ENCODE assay signal across 18 cellular contexts in the genomic region with DNA sequence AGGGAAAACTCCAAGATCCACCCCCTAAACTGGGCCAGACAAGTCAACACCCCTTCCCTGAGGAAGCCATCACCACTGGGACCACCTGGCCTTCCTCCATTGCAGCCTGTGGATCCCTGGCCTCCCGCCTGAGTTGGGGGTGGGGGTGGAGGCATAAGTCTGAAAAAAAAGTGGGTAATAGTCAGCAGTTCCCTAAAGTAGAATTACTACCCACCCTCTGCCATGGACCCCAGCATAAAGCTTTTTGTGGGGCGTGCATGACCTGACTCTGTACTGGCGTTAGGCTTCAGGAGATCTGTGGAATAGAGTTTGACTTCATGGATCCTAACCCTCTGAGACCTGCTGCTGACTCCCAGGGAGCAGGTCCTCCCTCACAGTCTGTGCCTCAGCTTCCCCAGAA. TPM values are rescaled to one million over a fixed set of nuclear protein-coding genes. Genes with fewer than 3 reads are reported as not detected.
DNase-seq lines count a peak whose midpoint lies in the region; ATAC-seq and TF ChIP-seq lines count a peak whose summit lies in the region.
"Had no signal": no experiment of that assay in that cellular context is flagged by ENCODE, and none has a peak within 500 bp of the region (broad histone marks: within the 10 kb centered on the region; RNA-seq: fewer than 3 reads in every experiment).

No MANE protein-coding gene starts in this region.

- no peak overlapping the region for H3K18ac ChIP-seq in H9 (ENCODE audit: insufficient read length, low read depth, low read length)

- no peak overlapping the region for H2BK120ac ChIP-seq in H9 (ENCODE audit: low read depth, low read length, poor library complexity, severe bottlenecking)

- no peak overlapping the region for H4K5ac ChIP-seq in H9 (ENCODE audit: insufficient read length, low read depth, low read length)

- H3K4me1 Mint-ChIP-seq in H9 (peaks cover 38 to 49% of the 10 kb centered on the region in 2 experiments), neural progenitor cell (peaks cover 48% of the 10 kb centered on the region)

- TF ChIP-seq CTCF in H9 (conservative IDR thresholded peaks at IDR 0.05) (no peak), neural progenitor cell (IDR thresholded peaks at IDR 0.05) (no peak)

- H3T11ph ChIP-seq in H9 (ENCODE audit: low read length): no peak overlapping the region

- H2AFZ ChIP-seq in H9 (ENCODE audit: low read length) (no peak overlapping the region), neural progenitor cell (replicated peaks) (no peak overlapping the region)

- DNase-seq in H9: no peak
- DNase-seq in ecto neural progenitor cell (ENCODE audit: low spot score): peak; percentile 25
- DNase-seq in neural progenitor cell (ENCODE audit: low spot score): no peak
- DNase-seq in T-helper 2 cell: no peak
- DNase-seq in DMS 273 treated with DMSO at 0.1 percent for 48 hours (lab: John Stamatoyannopoulos, UW): no peak
- DNase-seq in NCI-H2171 treated with DMSO at 0.1 percent for 48 hours (lab: John Stamatoyannopoulos, UW): no peak
- DNase-seq: activated CD4-positive, alpha-beta T cell treated with anti-CD3 and anti-CD28 coated beads for 1 hour; COR-L47; HCEC 1CT; NCI-H146; NCI-H748 treated with DMSO at 0.1 percent for 48 hours; stimulated activated naive CD4-positive, alpha-beta T cell treated with Interleukin-2 at 50 U/mL for 16 hours had no signal

- peaks cover 0 to 4% of the 10 kb centered on the region in 2 experiments; a peak in 2 of 5 replicates for H3K9me3 Mint-ChIP-seq in H9
- no peaks in the 10 kb centered on the region for H3K9me3 Mint-ChIP-seq in neural progenitor cell
- H3K9me3 Mint-ChIP-seq: activated T-helper 2 cell treated with anti-CD3 and anti-CD28 coated beads, Interferon-gamma antibody, Interleukin-2, Interleukin-4, amounts not matched to agents 10 μg/mL and 5 μg/mL and 100 μg/mL, durations not matched to agents 14 hours and 24 hours and 36 hours had no signal

- H2BK15ac ChIP-seq in H9 (ENCODE audit: low read depth, low read length): no peak overlapping the region

- H3K4me3 Mint-ChIP-seq in H9: peak overlapping the region; percentile 88 to 99; a peak in 3 of 5 replicates
- H3K4me3 Mint-ChIP-seq in neural progenitor cell: peak overlapping the region; percentile 87

- H3K14ac ChIP-seq in H9 (ENCODE audit: insufficient read depth, low read length): no peak overlapping the region

- no peaks in the 10 kb centered on the region; the same call in 1 of the 2 replicates for H3K79me2 ChIP-seq in H9 (ENCODE audit: insufficient read depth, low read length)
- peaks cover 15% of the 10 kb centered on the region for H3K79me2 ChIP-seq in neural progenitor cell (ENCODE audit: low read depth)

- ATAC-seq in GM19395 (IDR thresholded peaks at IDR 0.05; ENCODE audit: unreplicated experiment): no peak
- ATAC-seq: left colon had no signal

- peaks cover 74 to 83% (median 77%) of the 10 kb centered on the region in 10 experiments for H3K4me1 ChIP-seq in BLaER1 treated with 17β-estradiol and CSF1 and Interleukin-3, amounts not matched to agents 10 nM and 100 nM
- peaks cover 12% of the 10 kb centered on the region; the same call in 1 of the 2 replicates for H3K4me1 ChIP-seq in H9 (ENCODE audit: insufficient read depth, low read length)
- peaks cover 36% of the 10 kb centered on the region for H3K4me1 ChIP-seq in neural progenitor cell

- no peak overlapping the region for H3K23ac ChIP-seq in H9 (ENCODE audit: insufficient read length, low read depth, low read length)

- no peak overlapping the region; a peak in 1 of 22 replicates for H3K9ac ChIP-seq in BLaER1 treated with 17β-estradiol and CSF1 and Interleukin-3, amounts not matched to agents 10 nM and 100 nM
- H3K9ac ChIP-seq in H9 (ENCODE audit: extremely low read depth, insufficient read length, low read length): no peak overlapping the region
- H3K9ac ChIP-seq in neural progenitor cell: no peak overlapping the region

- peaks cover 0 to 57% (median 21%) of the 10 kb centered on the region in 11 experiments; a peak in 18 of 22 replicates for H4K20me1 ChIP-seq in BLaER1 treated with 17β-estradiol and CSF1 and Interleukin-3, amounts not matched to agents 10 nM and 100 nM
- H4K20me1 ChIP-seq in H9 (ENCODE audit: control insufficient read depth, insufficient read depth, insufficient read length) (no peaks in the 10 kb centered on the region), neural progenitor cell (ENCODE audit: low read depth) (peaks cover 42% of the 10 kb centered on the region)

- no peak overlapping the region for H2AK5ac ChIP-seq in H9 (ENCODE audit: insufficient read length, low read length)

- H3K36me3 ChIP-seq in BLaER1 treated with 17β-estradiol and CSF1 and Interleukin-3, amounts not matched to agents 10 nM and 100 nM: no peaks in the 10 kb centered on the region
- no peaks in the 10 kb centered on the region for H3K36me3 ChIP-seq in neural progenitor cell
- H3K36me3 ChIP-seq: tibial nerve had no signal

- no peak overlapping the region for H2BK20ac ChIP-seq in H9 (ENCODE audit: low read depth, low read length, poor library complexity, severe bottlenecking)

- peak overlapping the region; percentile 86 to 100 (median 99) for H3K4me2 ChIP-seq in BLaER1 treated with 17β-estradiol and CSF1 and Interleukin-3, amounts not matched to agents 10 nM and 100 nM
- H3K4me2 ChIP-seq in H9 (ENCODE audit: insufficient read depth, insufficient read length, low read length) (no peak overlapping the region), neural progenitor cell (no peak overlapping the region)

- H2BK5ac ChIP-seq in H9 (ENCODE audit: insufficient read length, low read length): no peak overlapping the region

- no peak overlapping the region for H3K27ac ChIP-seq in BLaER1 treated with 17β-estradiol and CSF1 and Interleukin-3, amounts not matched to agents 10 nM and 100 nM
- H3K27ac ChIP-seq in H9 (ENCODE audit: insufficient read length, low read depth, low read length) (no peak overlapping the region), neural progenitor cell (no peak overlapping the region)
- H3K27ac ChIP-seq: SJSA1 had no signal

- H3K27me3 Mint-ChIP-seq in H9 (ENCODE audit: low read depth) (peaks cover 45% of the 10 kb centered on the region), neural progenitor cell (ENCODE audit: insufficient read depth, low read depth) (peaks cover 22% of the 10 kb centered on the region)

- H3K79me1 ChIP-seq in H9 (ENCODE audit: insufficient read depth, low read depth, low read length, poor library complexity, severe bottlenecking): no peaks in the 10 kb centered on the region

- no CpG with 5 or more reads among the region's 3 CpGs for WGBS in H9 (ENCODE audit: extremely low coverage, insufficient read length, low lambda C conversion rate)

- no peak overlapping the region for H3K27ac Mint-ChIP-seq in H9
- no peak overlapping the region for H3K27ac Mint-ChIP-seq in neural progenitor cell
- H3K27ac Mint-ChIP-seq: activated T-helper 2 cell treated with anti-CD3 and anti-CD28 coated beads, Interferon-gamma antibody, Interleukin-2, Interleukin-4, amounts not matched to agents 10 μg/mL and 5 μg/mL and 100 μg/mL, durations not matched to agents 14 hours and 24 hours and 36 hours had no signal

- no peak overlapping the region for H3K4ac ChIP-seq in H9 (ENCODE audit: low read depth, low read length)

- H3F3A ChIP-seq in neural progenitor cell (ENCODE audit: low read depth): peaks cover 40% of the 10 kb centered on the region

- H4K91ac ChIP-seq in H9 (ENCODE audit: insufficient read length, low read depth, low read length): no peak overlapping the region

- peaks cover 0 to 17% (median 0%) of the 10 kb centered on the region in 3 experiments; a peak in 3 of 7 replicates for H3K36me3 Mint-ChIP-seq in H9 (ENCODE audit: insufficient read depth in 1 of 3, low read depth in 3 of 3)
- peaks cover 5% of the 10 kb centered on the region for H3K36me3 Mint-ChIP-seq in neural progenitor cell

- no peak overlapping the region for H2BK12ac ChIP-seq in H9 (ENCODE audit: insufficient read length, low read depth, low read length)

- no peak overlapping the region for H3K56ac ChIP-seq in H9 (ENCODE audit: insufficient read length, low read depth, low read length)

- peak overlapping the region in 1 of 10 experiments; percentile 8; a peak in 1 of 20 replicates for H3K4me3 ChIP-seq in BLaER1 treated with 17β-estradiol and CSF1 and Interleukin-3, amounts not matched to agents 10 nM and 100 nM
- no peak overlapping the region for H3K4me3 ChIP-seq in neural progenitor cell
- H3K4me3 ChIP-seq: SJSA1 had no signal

- H3K23me2 ChIP-seq in H9 (ENCODE audit: insufficient read length, low read depth, low read length, poor library complexity, severe bottlenecking): peaks cover 21% of the 10 kb centered on the region

- H3K27me3 ChIP-seq in BLaER1 treated with 17β-estradiol and CSF1 and Interleukin-3, amounts not matched to agents 10 nM and 100 nM: peaks cover 0 to 13% (median 0%) of the 10 kb centered on the region in 11 experiments; a peak in 4 of 22 replicates
- H3K27me3 ChIP-seq in H9 (ENCODE audit: insufficient read depth, low read length): peaks cover 14% of the 10 kb centered on the region; the same call in 1 of the 2 replicates
- peaks cover 42% of the 10 kb centered on the region for H3K27me3 ChIP-seq in neural progenitor cell
- H3K27me3 ChIP-seq: SJSA1, tibial nerve had no signal

- no peak overlapping the region for H4K8ac ChIP-seq in H9 (replicated peaks; ENCODE audit: insufficient read length, low read depth, low read length)

- no peaks in the 10 kb centered on the region for H3K9me3 ChIP-seq in BLaER1 treated with 17β-estradiol and CSF1 and Interleukin-3, amounts not matched to agents 10 nM and 100 nM (replicated peaks in 1 of 11)
- H3K9me3 ChIP-seq in H9 (ENCODE audit: control insufficient read depth, low read depth, low read length) (no peaks in the 10 kb centered on the region), neural progenitor cell (ENCODE audit: low read depth) (no peaks in the 10 kb centered on the region)
- H3K9me3 ChIP-seq: SJSA1, tibial nerve had no signal

RNA-seq across cellular contexts. Expression of a gene that starts 2.0 kb away (rescaled TPM):
- total RNA-seq in H9 (2021): 105 and 107 TPM in 2 replicates
- 17.2 and 25.6 TPM in 2 replicates for total RNA-seq in neural progenitor cell (ENCODE audit: low replicate concordance)

Comparison
In these comparisons a context has a peak if more than half of its experiments do, and no peak if none do; other contexts are left out.
1. H3K4me2 ChIP-seq: peak in BLaER1 treated with 17β-estradiol and CSF1 and Interleukin-3, amounts not matched to agents 10 nM and 100 nM (11 of 11); none in H9 (single experiment) and neural progenitor cell (single experiment).